ENCODE assay signal across 19 cellular contexts in genomic region chr11:26191193-26191592, GRCh38.
DNase-seq lines count a peak whose midpoint lies in the region; ATAC-seq and TF ChIP-seq lines count a peak whose summit lies in the region.
"Had no signal": no experiment of that assay in that cellular context is flagged by ENCODE, and none has a peak within 500 bp of the region (broad histone marks: within the 10 kb centered on the region; RNA-seq: fewer than 3 reads in every experiment).

No MANE protein-coding gene starts in this region.

- no peaks in the 10 kb centered on the region for H3K36me3 ChIP-seq in H7 (replicated peaks; ENCODE audit: control insufficient read depth, insufficient read depth, low read length)
- H3K36me3 ChIP-seq: BLaER1 had no signal

- peaks cover 3% of the 10 kb centered on the region for H3K4me1 Mint-ChIP-seq in memory B cell
- no peaks in the 10 kb centered on the region for H3K4me1 Mint-ChIP-seq in activated naive CD8-positive, alpha-beta T cell treated with anti-CD3 and anti-CD28 coated beads, Interleukin-2, amount 50 U/mL, for 24 hours
- H3K4me1 Mint-ChIP-seq: H9, T-cell had no signal

- DNase-seq in GM12864 (ENCODE audit: low read depth), result peak; percentile 5
- no peak for DNase-seq in memory B cell (ENCODE audit: low spot score in 2 of 2)
- DNase-seq in activated naive CD8-positive, alpha-beta T cell treated with anti-CD3 and anti-CD28 coated beads, Interleukin-2, amount 50 U/mL, for 24 hours, result no peak
- no peak for DNase-seq in MV-4-11 (lab: John Stamatoyannopoulos, UW)
- no peak for DNase-seq in H7
- DNase-seq: CD8-positive, alpha-beta T cell; H9; KBM-7; NCI-H1417 treated with DMSO at 0.1 percent for 48 hours; NCI-H2029 treated with DMSO at 0.1 percent for 48 hours; NCI-H2171 treated with DMSO at 0.1 percent for 48 hours; NCI-H748 treated with DMSO at 0.1 percent for 48 hours; T-cell had no signal

- peaks cover 1% of the 10 kb centered on the region for H3K9me3 Mint-ChIP-seq in memory B cell
- peaks cover 4% of the 10 kb centered on the region for H3K9me3 Mint-ChIP-seq in activated naive CD8-positive, alpha-beta T cell treated with anti-CD3 and anti-CD28 coated beads, Interleukin-2, amount 50 U/mL, for 24 hours
- H3K9me3 Mint-ChIP-seq: H9 had no signal

- H3K27me3 ChIP-seq in H7 (ENCODE audit: control insufficient read depth, insufficient read depth, low read length), result no peaks in the 10 kb centered on the region
- H3K27me3 ChIP-seq: BLaER1 had no signal

- H3K36me3 Mint-ChIP-seq in memory B cell, result no peaks in the 10 kb centered on the region
- H3K36me3 Mint-ChIP-seq in activated naive CD8-positive, alpha-beta T cell treated with anti-CD3 and anti-CD28 coated beads, Interleukin-2, amount 50 U/mL, for 24 hours (ENCODE audit: low read depth), result no peaks in the 10 kb centered on the region
- H3K36me3 Mint-ChIP-seq: CD8-positive, alpha-beta T cell; T-cell had no signal

- no peak overlapping the region for H3K27ac Mint-ChIP-seq in memory B cell
- H3K27ac Mint-ChIP-seq in activated naive CD8-positive, alpha-beta T cell treated with anti-CD3 and anti-CD28 coated beads, Interleukin-2, amount 50 U/mL, for 24 hours, result no peak overlapping the region
- H3K27ac Mint-ChIP-seq: CD8-positive, alpha-beta T cell; H9; T-cell had no signal

- H3K4me3 ChIP-seq in GM12864 (ENCODE audit: low read depth, low read length) (no peak overlapping the region), H7 (ENCODE audit: insufficient read depth, low read depth, low read length) (no peak overlapping the region)
- H3K4me3 ChIP-seq: BLaER1, SK-N-MC had no signal

- H3K4me3 Mint-ChIP-seq in memory B cell, result no peak overlapping the region
- no peak overlapping the region for H3K4me3 Mint-ChIP-seq in activated naive CD8-positive, alpha-beta T cell treated with anti-CD3 and anti-CD28 coated beads, Interleukin-2, amount 50 U/mL, for 24 hours
- H3K4me3 Mint-ChIP-seq: CD8-positive, alpha-beta T cell; H9; T-cell had no signal

- no peaks in the 10 kb centered on the region for H3K27me3 Mint-ChIP-seq in memory B cell
- no peaks in the 10 kb centered on the region for H3K27me3 Mint-ChIP-seq in activated naive CD8-positive, alpha-beta T cell treated with anti-CD3 and anti-CD28 coated beads, Interleukin-2, amount 50 U/mL, for 24 hours
- H3K27me3 Mint-ChIP-seq: T-cell had no signal

- ATAC-seq in GM19351 (IDR thresholded peaks at IDR 0.05; ENCODE audit: unreplicated experiment) (peak; percentile 40), HG02885 (IDR thresholded peaks at IDR 0.05; ENCODE audit: poor library complexity, unreplicated experiment) (peak; percentile 77), memory B cell (ENCODE audit: low read depth) (peak; percentile 60), GM19035 (IDR thresholded peaks at IDR 0.05; ENCODE audit: unreplicated experiment) (no peak)
- ATAC-seq in activated naive CD8-positive, alpha-beta T cell treated with anti-CD3 and anti-CD28 coated beads, Interleukin-2, amount 50 U/mL, for 24 hours, result no peak
- ATAC-seq: CD8-positive, alpha-beta T cell; Right ventricle myocardium inferior; T-cell had no signal

- no peak for TF ChIP-seq CTCF in GM12864 (IDR thresholded peaks at IDR 0.05; ENCODE audit: low read depth, low read length, missing control alignments)

Comparison
In these comparisons a context has a peak if more than half of its experiments do, and no peak if none do; other contexts are left out.
1. ATAC-seq: peak in GM19351 (single experiment), HG02885 (single experiment) and memory B cell (single experiment); none in activated naive CD8-positive, alpha-beta T cell treated with anti-CD3 and anti-CD28 coated beads, Interleukin-2, amount 50 U/mL, for 24 hours (single experiment) and GM19035 (single experiment).